1 cellular context compared by ENCODE assay signal in genomic region chr10:12063483-12063818, GRCh38.
A peak's percentile ranks its signal among the peaks of the same experiment; 100 is the strongest.
TF ChIP-seq lines count a peak whose summit lies in the region.

No MANE protein-coding gene starts in this region.

TF ChIP-seq in K562, 482 proteins besides CTCF, POLR2A, EP300 and RAD21 (continued from another document):
- TF ChIP-seq ZBTB34 (CRISPR knock-in tag; IDR thresholded peaks at IDR 0.05) (no peak), NONO (IDR thresholded peaks at IDR 0.05; ENCODE audit: low read depth in 2 of 2, low read length in 1 of 2) (peak in 1 of 2 experiments; percentile 47; a peak in 1 of 4 replicates), ZBTB7A (IDR thresholded peaks at IDR 0.05; ENCODE audit: borderline replicate concordance, control insufficient read depth, low read depth, low read length) (peak; percentile 61; the same call in 1 of the 2 replicates), SMAD2 (IDR thresholded peaks at IDR 0.05; ENCODE audit: low read depth, low read length) (no peak), ZNF589 (CRISPR knock-in tag; IDR thresholded peaks at IDR 0.05; ENCODE audit: low read depth) (peak; percentile 89; the same call in 1 of the 2 replicates), DDX20 (tag; IDR thresholded peaks at IDR 0.05; ENCODE audit: low read depth) (no peak), TEAD2 (tag; IDR thresholded peaks at IDR 0.05) (0 out of 2 replicates have a peak, but pooled peaks have one; percentile 30), ZBTB2 (IDR thresholded peaks at IDR 0.05) (no peak), NR2C2 (CRISPR knock-in tag; IDR thresholded peaks at IDR 0.05) (no peak), NR2C2 (tag; IDR thresholded peaks at IDR 0.05) (peak; percentile 30; the same call in 1 of the 2 replicates), CBX8 (IDR thresholded peaks at IDR 0.05; ENCODE audit: borderline replicate concordance, extremely low read depth, low read depth, low read length, poor library complexity, severe bottlenecking) (no peak), ZNF644 (tag; IDR thresholded peaks at IDR 0.05; ENCODE audit: low read depth) (peak; percentile 89), SRSF7 (optimal IDR thresholded peaks at IDR 0.05; ENCODE audit: low read depth, low read length) (no peak), ZNF449 (CRISPR knock-in tag; IDR thresholded peaks at IDR 0.05) (peak; percentile 78), PTTG1 (tag; IDR thresholded peaks at IDR 0.05; ENCODE audit: low read depth) (no peak), ZNF395 (CRISPR knock-in tag; IDR thresholded peaks at IDR 0.05) (peak; percentile 98), CEBPG (CRISPR knock-in tag; IDR thresholded peaks at IDR 0.05) (no peak), CEBPG (tag; conservative IDR thresholded peaks at IDR 0.05 in 1 of 2, IDR thresholded peaks at IDR 0.05 in 1 of 2) (no peak), ZNF41 (CRISPR knock-in tag; conservative IDR thresholded peaks at IDR 0.05) (peak; percentile 45; the same call in 1 of the 2 replicates), SMARCC2 (IDR thresholded peaks at IDR 0.05; ENCODE audit: low read depth) (peak; percentile 76; the same call in 1 of the 2 replicates), ZNF551 (CRISPR knock-in tag; IDR thresholded peaks at IDR 0.05) (no peak), STAT5A (IDR thresholded peaks at IDR 0.05; ENCODE audit: borderline replicate concordance, low read length) (peak; percentile 82), SMAD3 (CRISPR knock-in tag; conservative IDR thresholded peaks at IDR 0.05) (peak; percentile 77; the same call in 1 of the 2 replicates), CCNT2 (IDR thresholded peaks at IDR 0.05; ENCODE audit: borderline replicate concordance, extremely low read depth, insufficient read length, low read depth, low read length) (peak; percentile 26)
